Comparison of ENCODE assay signal across 8 cellular contexts in genomic region chr1:36306210-36306901, GRCh38. TPM values are rescaled to one million over a fixed set of nuclear protein-coding genes. Genes with fewer than 3 reads are reported as not detected.
DNase-seq lines count a peak whose midpoint lies in the region; ATAC-seq and TF ChIP-seq lines count a peak whose summit lies in the region.

Gene SH3D21 (plus strand): TSS chr1:36306368. CDS start chr1:36306421, 53 bp downstream.

- peak within 1 kb of the TSS; percentile 88 for H3K4ac ChIP-seq in IMR-90 (ENCODE audit: low read depth, low read length)
- H3K4ac ChIP-seq in mesendoderm (ENCODE audit: low read depth, low read length): no peak within 1 kb of the TSS

- peak within 1 kb of the TSS; percentile 97 for H2AFZ ChIP-seq in IMR-90 (replicated peaks; ENCODE audit: low read length, poor library complexity)

- H3K56ac ChIP-seq in IMR-90 (ENCODE audit: extremely low read depth, insufficient read depth, low read length) (no peak within 1 kb of the TSS), mesendoderm (ENCODE audit: low read length) (peak within 1 kb of the TSS; percentile 87)

- no peaks in the 10 kb centered on the region for H3K27me3 ChIP-seq in IMR-90 (ENCODE audit: control insufficient read depth, insufficient read depth, low read length)
- H3K27me3 ChIP-seq in mesendoderm (ENCODE audit: insufficient read depth, low read length, poor library complexity): no peaks in the 10 kb centered on the region
- no peaks in the 10 kb centered on the region for H3K27me3 ChIP-seq in tibial artery

- H3K4me3 ChIP-seq in IMR-90 (ENCODE audit: insufficient read depth, low read depth, low read length) (peak within 1 kb of the TSS; percentile 61), mesendoderm (ENCODE audit: low read length) (peak within 1 kb of the TSS; percentile 73), tibial artery (peak within 1 kb of the TSS; percentile 58 to 64)

- in situ Hi-C loops in IMR-90 (cut with MboI; ENCODE audit: low sequenced_read_pairs): no loop called here

- H3K79me1 ChIP-seq in IMR-90 (ENCODE audit: low read depth in 1 of 2, low read length in 2 of 2) (peaks cover 22 to 54% of the 10 kb centered on the region in 2 experiments; a peak in 3 of 4 replicates), mesendoderm (ENCODE audit: low read length) (peaks cover 6% of the 10 kb centered on the region)

- no peak for TF ChIP-seq CTCF in IMR-90 (conservative IDR thresholded peaks at IDR 0.05; ENCODE audit: low read depth, low read length)
- no peak for TF ChIP-seq CTCF in tibial artery (IDR thresholded peaks at IDR 0.05)

- H4K5ac ChIP-seq in IMR-90 (ENCODE audit: low read depth, low read length): peak within 1 kb of the TSS; percentile 37; the same call in 1 of the 2 replicates
- no peak within 1 kb of the TSS for H4K5ac ChIP-seq in mesendoderm (ENCODE audit: low read length)

- ATAC-seq in GM21576 (IDR thresholded peaks at IDR 0.05; ENCODE audit: unreplicated experiment) (peak; percentile 20), IMR-90 (ENCODE audit: low read depth) (peak; percentile 46)

- H4K8ac ChIP-seq in IMR-90 (ENCODE audit: low read depth in 2 of 2, low read length in 2 of 2) (peak within 1 kb of the TSS; percentile 7 to 87; a peak in 3 of 4 replicates), mesendoderm (ENCODE audit: low read depth, low read length) (no peak within 1 kb of the TSS)

- no peaks in the 10 kb centered on the region for H3K79me2 ChIP-seq in mesendoderm (ENCODE audit: control insufficient read depth, insufficient read depth, low read length)

- peak within 1 kb of the TSS; percentile 67 for H2BK5ac ChIP-seq in IMR-90 (ENCODE audit: low read depth, low read length, poor library complexity, severe bottlenecking)
- no peak within 1 kb of the TSS for H2BK5ac ChIP-seq in mesendoderm (ENCODE audit: low read length)

- intact Hi-C loops in IMR-90 (cut with micrococcal nuclease) (loop anchor here (2.0 kb wide), 1 partner anchor 114 kb away; no protein-coding TSS in a partner anchor), tibial artery (cut with DNase I; ENCODE audit: low total_unique reads) (no loop called here)

- H2BK15ac ChIP-seq in IMR-90 (ENCODE audit: low read depth, low read length) (0 out of 3 replicates have a peak within 1 kb of the TSS, but pooled peaks have one; percentile 7), mesendoderm (replicated peaks; ENCODE audit: low read depth) (no peak within 1 kb of the TSS)

- H2AK5ac ChIP-seq in IMR-90 (ENCODE audit: low read depth, low read length) (peak within 1 kb of the TSS; percentile 88), mesendoderm (ENCODE audit: low read length) (no peak within 1 kb of the TSS)

- DNase-seq in IMR-90 (no peak), T-helper 22 cell (ENCODE audit: low read depth) (peak; percentile 35), dermis blood vessel endothelial cell (peak; percentile 47), mesendoderm (peak; percentile 83), tibial artery (peak; percentile 53 to 74), KG1 (lab: John Stamatoyannopoulos, UW) (no peak)

- peaks cover 6% of the 10 kb centered on the region; the same call in 1 of the 2 replicates for H3K4me1 ChIP-seq in ES-I3 (ENCODE audit: insufficient read depth, low read length)
- peaks cover 8% of the 10 kb centered on the region for H3K4me1 ChIP-seq in IMR-90 (ENCODE audit: control insufficient read depth, insufficient read depth, low read length)
- H3K4me1 ChIP-seq in mesendoderm (ENCODE audit: control insufficient read depth, low read depth, low read length): peaks cover 5% of the 10 kb centered on the region
- H3K4me1 ChIP-seq in tibial artery: peaks cover 0 to 21% (median 16%) of the 10 kb centered on the region in 4 donors

- peak within 1 kb of the TSS; percentile 7; the same call in 1 of the 2 replicates for H3K18ac ChIP-seq in IMR-90 (ENCODE audit: low read depth, low read length)
- peak within 1 kb of the TSS; percentile 6 for H3K18ac ChIP-seq in mesendoderm (ENCODE audit: low read length)

- H2BK20ac ChIP-seq in IMR-90 (ENCODE audit: low read depth, low read length): no peak within 1 kb of the TSS

- H3K9ac ChIP-seq in ES-I3 (ENCODE audit: low read depth, low read length) (peak within 1 kb of the TSS; percentile 73), IMR-90 (ENCODE audit: low read depth, low read length) (peak within 1 kb of the TSS; percentile 76), mesendoderm (ENCODE audit: low read length) (peak within 1 kb of the TSS; percentile 85)

- WGBS in IMR-90 (ENCODE audit: extremely low coverage in 2 of 2, insufficient read length in 1 of 2), 2 experiments: 4% methylated on average over 21 of the region's 65 CpGs; no CpG with 5 or more reads in 1 of the 2 experiments
- no CpG with 5 or more reads among the region's 65 CpGs for WGBS in mesendoderm (ENCODE audit: extremely low coverage, insufficient coverage, low lambda C conversion rate)

- H4K20me1 ChIP-seq in IMR-90 (ENCODE audit: insufficient read depth, low read length): 0 out of 2 replicates have a peak, but pooled peaks cover 3% of the 10 kb centered on the region

- no peak for TF ChIP-seq RAD21 in IMR-90 (IDR thresholded peaks at IDR 0.05; ENCODE audit: low read length)

- TF ChIP-seq POLR2A in IMR-90 (IDR thresholded peaks at IDR 0.05; ENCODE audit: low read depth, low read length): no peak

- H3K36me3 ChIP-seq in ES-I3 (ENCODE audit: insufficient read depth, low read length) (peaks cover 15% of the 10 kb centered on the region), IMR-90 (ENCODE audit: control insufficient read depth, insufficient read depth, low read length) (peaks cover 31% of the 10 kb centered on the region), mesendoderm (ENCODE audit: control insufficient read depth, insufficient read depth, low read length) (peaks cover 11% of the 10 kb centered on the region), tibial artery (peaks cover 12 to 32% (median 28%) of the 10 kb centered on the region in 3 donors)

- H3K9me3 ChIP-seq in ES-I3 (ENCODE audit: control insufficient read depth, insufficient read depth, low read length): no peaks in the 10 kb centered on the region
- no peaks in the 10 kb centered on the region for H3K9me3 ChIP-seq in IMR-90 (ENCODE audit: control insufficient read depth, insufficient read depth, low read length)
- no peaks in the 10 kb centered on the region for H3K9me3 ChIP-seq in tibial artery

- peak within 1 kb of the TSS; percentile 99 for H2AK9ac ChIP-seq in IMR-90 (replicated peaks; ENCODE audit: low read depth, low read length, poor library complexity)

- CTCF ChIA-PET in IMR-90 (lab: Yijun Ruan, JAX): no interaction called here

- H3K4me2 ChIP-seq in IMR-90 (ENCODE audit: low read depth, low read length) (peak within 1 kb of the TSS; percentile 80), mesendoderm (ENCODE audit: low read length) (peak within 1 kb of the TSS; percentile 97)

- no TSS peak for BruUV-seq in IMR-90 (replicated peaks; lab: Mats Ljungman, UMichigan)

- H3K23ac ChIP-seq in IMR-90 (ENCODE audit: low read depth, low read length) (peak within 1 kb of the TSS; percentile 91), mesendoderm (ENCODE audit: low read length) (peak within 1 kb of the TSS; percentile 80)

- H3K27ac ChIP-seq in IMR-90 (ENCODE audit: insufficient read depth, low read length): peak within 1 kb of the TSS; percentile 47
- H3K27ac ChIP-seq in mesendoderm (ENCODE audit: low read depth, low read length): peak within 1 kb of the TSS; percentile 86
- peak within 1 kb of the TSS; percentile 44 to 76 for H3K27ac ChIP-seq in tibial artery

- H2BK120ac ChIP-seq in IMR-90 (ENCODE audit: low read depth, low read length): peak within 1 kb of the TSS; percentile 60; the same call in 1 of the 2 replicates
- no peak within 1 kb of the TSS for H2BK120ac ChIP-seq in mesendoderm (ENCODE audit: low read depth, low read length)

- POLR2A ChIA-PET in IMR-90 (lab: Charles Lee; ENCODE audit: unreplicated experiment): no interaction called here

- dilution Hi-C loops in IMR-90 (cut with HindIII; ENCODE audit: low sequenced_read_pairs, unreplicated experiment): no loop called here

- peak within 1 kb of the TSS; percentile 95 for H3K14ac ChIP-seq in IMR-90 (replicated peaks; ENCODE audit: low read depth, low read length)

- peaks cover 8% of the 10 kb centered on the region for H3K9me1 ChIP-seq in IMR-90 (ENCODE audit: insufficient read depth, low read length)

- peak within 1 kb of the TSS; percentile 53; the same call in 1 of the 2 replicates for H4K91ac ChIP-seq in IMR-90 (ENCODE audit: insufficient read depth, low read depth, low read length)

TF ChIP-seq in IMR-90, 13 proteins besides CTCF, POLR2A, EP300 and RAD21 (continues in another document):
- TF ChIP-seq RCOR1 (IDR thresholded peaks at IDR 0.05; ENCODE audit: insufficient replicate concordance, low read length) (no peak), NFE2L2 (IDR thresholded peaks at IDR 0.05; ENCODE audit: low read depth, low read length) (no peak), MAFK (IDR thresholded peaks at IDR 0.05; ENCODE audit: low read depth, low read length) (no peak), CHD1 (IDR thresholded peaks at IDR 0.05; ENCODE audit: low read depth, low read length) (no peak), SMC3 (IDR thresholded peaks at IDR 0.05; ENCODE audit: low read depth, low read length) (no peak), RFX5 (IDR thresholded peaks at IDR 0.05; ENCODE audit: low read depth, low read length) (no peak), BHLHE40 (IDR thresholded peaks at IDR 0.05; ENCODE audit: low read depth, low read length) (no peak), MXI1 (IDR thresholded peaks at IDR 0.05; ENCODE audit: borderline replicate concordance, low read depth, low read length) (no peak), FOS (IDR thresholded peaks at IDR 0.05; ENCODE audit: low read depth, low read length) (no peak), MAZ (IDR thresholded peaks at IDR 0.05; ENCODE audit: borderline replicate concordance, low read depth, low read length) (no peak), USF2 (IDR thresholded peaks at IDR 0.05; ENCODE audit: low read depth, low read length) (no peak)

RNA-seq across cellular contexts. Expression of gene SH3D21, which starts in this region (rescaled TPM):
- 1.8 and 1.9 TPM in 2 replicates for total RNA-seq in IMR-90 (2012; rRNA removed)
- 11.0 and 11.9 TPM in 2 replicates for polyA plus RNA-seq in IMR-90 (2012; rRNA removed)
- polyA plus RNA-seq in IMR-90 (2012; cell fraction: cytosol; rRNA removed): 2.6 and 2.9 TPM in 2 replicates
- 65.3 and 92.1 TPM in 2 replicates for polyA plus RNA-seq in IMR-90 (2012; cell fraction: nucleus; rRNA removed; ENCODE audit: low replicate concordance)
- total RNA-seq in dermis blood vessel endothelial cell: 0.74 and 1.5 TPM in 2 replicates
- polyA plus RNA-seq in mesendoderm (2013, experiment 1 of 2): 2.9 TPM
- polyA plus RNA-seq in mesendoderm (2013, experiment 2 of 2): 3.2 TPM

Comparison
In these comparisons a context has a peak if more than half of its experiments do, and no peak if none do; other contexts are left out.
1. DNase-seq: peak in T-helper 22 cell (single experiment), dermis blood vessel endothelial cell (single experiment), mesendoderm (single experiment) and tibial artery (2 of 2); none in IMR-90 (single experiment) and KG1 (single experiment).
2. Peak in every context shown above with its lines, with median percentiles within 50 percentile points of each other: H3K9ac ChIP-seq, H3K27ac ChIP-seq and H3K4me3 ChIP-seq.